In the genomic region with DNA sequence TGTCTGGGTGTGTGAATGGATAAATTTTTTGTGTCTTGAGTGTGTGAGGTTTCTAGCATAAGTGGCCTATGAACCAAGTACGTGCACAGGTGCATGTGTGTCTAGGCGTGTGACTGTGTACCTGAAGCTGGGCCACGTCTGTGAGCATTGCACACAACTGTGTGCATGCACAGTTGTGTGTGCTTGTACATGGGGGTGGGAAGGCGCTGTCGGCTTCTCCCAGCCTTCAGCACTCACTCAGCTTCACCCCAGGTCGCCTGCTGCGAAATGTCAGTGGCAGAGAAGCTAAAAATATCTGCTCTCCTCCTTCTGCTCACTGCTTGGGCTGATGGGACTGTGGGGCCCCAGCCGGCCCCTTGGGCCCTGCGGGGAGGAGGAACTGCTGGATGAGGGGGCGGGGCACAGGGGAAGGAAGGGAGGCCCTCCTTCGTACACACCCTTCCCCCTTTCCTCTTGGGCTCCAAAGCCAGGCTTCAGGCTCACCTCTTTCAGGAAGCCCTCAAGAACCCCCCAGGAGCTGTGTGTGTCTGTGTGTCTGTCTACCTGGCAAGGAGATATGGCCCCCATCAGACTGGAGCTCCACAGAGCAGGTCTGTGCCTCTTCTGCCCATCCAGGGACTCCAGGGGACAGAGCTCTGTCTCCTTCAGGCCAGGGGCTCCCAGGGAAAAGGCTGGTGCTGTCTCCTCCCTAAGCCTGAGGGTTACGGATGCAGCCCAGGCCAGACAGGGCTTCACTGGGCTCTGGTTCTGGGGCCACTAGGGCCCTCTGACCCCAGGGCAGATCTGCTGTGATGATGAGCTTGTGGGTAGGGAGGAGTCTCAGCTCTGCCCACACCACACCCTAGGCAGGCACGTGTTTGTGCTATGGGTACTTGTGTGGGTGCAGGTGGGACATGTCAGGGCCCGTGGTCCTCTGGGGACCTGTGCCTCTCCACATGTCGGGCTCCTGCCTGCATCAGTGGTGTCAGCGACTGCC, we compare ENCODE assay signal across 8 cellular contexts. TPM values are rescaled to one million over a fixed set of nuclear protein-coding genes. Genes with fewer than 3 reads are reported as not detected.
DNase-seq lines count a peak whose midpoint lies in the region; ATAC-seq, FAIRE-seq and TF ChIP-seq lines count a peak whose summit lies in the region.

No MANE protein-coding gene starts in this region.

- intact Hi-C loops in PC-3 (cut with micrococcal nuclease) = no loop called here
- intact Hi-C loops in gastrocnemius medialis (cut with DNase I; ENCODE audit: low total_unique reads) = loop anchor here (2.0 to 10.0 kb wide), 3 partner anchors 33 to 121 kb away; a partner anchor contains a TSS

- DNase-seq in GM12892 (ENCODE audit: insufficient read length) (peak; percentile 77), PC-3 (no peak), right atrium auricular region (ENCODE audit: low spot score) (peak; percentile 77), gastrocnemius medialis (peak; percentile 47 to 69), RCC 7860 (ENCODE audit: low spot score) (no peak), RKO (ENCODE audit: low spot score) (no peak)
- peak; percentile 80 for DNase-seq in activated naive CD8-positive, alpha-beta T cell treated with anti-CD3 and anti-CD28 coated beads for 36 hours

- H3K9me2 ChIP-seq in PC-3 (replicated peaks; ENCODE audit: low read length) = no peaks in the 10 kb centered on the region

- peak overlapping the region; percentile 79 for H3K27ac Mint-ChIP-seq in activated naive CD8-positive, alpha-beta T cell treated with anti-CD3 and anti-CD28 coated beads for 36 hours

- no peaks in the 10 kb centered on the region for H3K27me3 Mint-ChIP-seq in activated naive CD8-positive, alpha-beta T cell treated with anti-CD3 and anti-CD28 coated beads for 36 hours

- TF ChIP-seq POLR2A in GM12892 (IDR thresholded peaks at IDR 0.05; ENCODE audit: low read depth, low read length) (no peak), gastrocnemius medialis (IDR thresholded peaks at IDR 0.05) (peak in 1 of 2 donors; percentile 9)

- H3K4me1 Mint-ChIP-seq in activated naive CD8-positive, alpha-beta T cell treated with anti-CD3 and anti-CD28 coated beads for 36 hours = peaks cover 51% of the 10 kb centered on the region

- H3K27me3 ChIP-seq in PC-3 (ENCODE audit: low read length) (no peaks in the 10 kb centered on the region), right atrium auricular region (no peaks in the 10 kb centered on the region), gastrocnemius medialis (no peaks in the 10 kb centered on the region)

- H3K36me3 Mint-ChIP-seq in activated naive CD8-positive, alpha-beta T cell treated with anti-CD3 and anti-CD28 coated beads for 36 hours = peaks cover 12% of the 10 kb centered on the region

- in situ Hi-C loops in gastrocnemius medialis (cut with MboI; ENCODE audit: low sequenced_read_pairs in 4 of 4) = no loop called here

- no peak overlapping the region for H3K4me3 ChIP-seq in PC-3 (ENCODE audit: low read length)
- peak overlapping the region in 1 of 2 donors; percentile 54 for H3K4me3 ChIP-seq in right atrium auricular region
- peak overlapping the region; percentile 4 to 34 (median 24) for H3K4me3 ChIP-seq in gastrocnemius medialis

- H4K20me1 ChIP-seq in PC-3 (ENCODE audit: low read length) = no peaks in the 10 kb centered on the region

- H3K9me3 ChIP-seq in PC-3 (ENCODE audit: low read length) = no peaks in the 10 kb centered on the region
- H3K9me3 ChIP-seq in right atrium auricular region = no peaks in the 10 kb centered on the region
- no peaks in the 10 kb centered on the region for H3K9me3 ChIP-seq in gastrocnemius medialis

- H3K27ac ChIP-seq in PC-3 (ENCODE audit: low read length) (0 out of 2 replicates have a peak overlapping the region, but pooled peaks have one; percentile 8), right atrium auricular region (peak overlapping the region; percentile 92 to 97), gastrocnemius medialis (peak overlapping the region; percentile 86 to 95 (median 90))

- peak overlapping the region; percentile 75 for H3K4me3 Mint-ChIP-seq in activated naive CD8-positive, alpha-beta T cell treated with anti-CD3 and anti-CD28 coated beads for 36 hours

- CTCF ChIA-PET in PC-3 (lab: Charles Lee) = interaction anchor here (0.5 kb wide), 1 partner anchor 76 kb away, joined by 3 read pairs; no protein-coding TSS in a partner anchor

- peaks cover 36% of the 10 kb centered on the region for H3K4me1 ChIP-seq in PC-3 (ENCODE audit: insufficient read depth, low read length)
- H3K4me1 ChIP-seq in right atrium auricular region = peaks cover 0 to 93% of the 10 kb centered on the region in 2 donors
- H3K4me1 ChIP-seq in gastrocnemius medialis = peaks cover 82 to 89% of the 10 kb centered on the region in 2 donors

- TF ChIP-seq CTCF in PC-3 (conservative IDR thresholded peaks at IDR 0.05; ENCODE audit: low read depth, low read length) = no peak
- TF ChIP-seq CTCF in right atrium auricular region (IDR thresholded peaks at IDR 0.05) = no peak
- no peak for TF ChIP-seq CTCF in gastrocnemius medialis (IDR thresholded peaks at IDR 0.05 in 4 of 5, conservative IDR thresholded peaks at IDR 0.05 in 1 of 5)

- POLR2A ChIA-PET in PC-3 (lab: Charles Lee; ENCODE audit: unreplicated experiment) = interaction anchor here (0.5 kb wide), 1 partner anchor 32 kb away, joined by 6 read pairs; no protein-coding TSS in a partner anchor

- no peak overlapping the region for H3K4me2 ChIP-seq in PC-3 (ENCODE audit: low read length)

- ATAC-seq in HG03196 (IDR thresholded peaks at IDR 0.05; ENCODE audit: unreplicated experiment) (peak; percentile 45), PC-3 (no peak), gastrocnemius medialis (peak in 1 of 2 donors; percentile 7)

- no peaks in the 10 kb centered on the region for H3K9me3 Mint-ChIP-seq in activated naive CD8-positive, alpha-beta T cell treated with anti-CD3 and anti-CD28 coated beads for 36 hours

- H3K36me3 ChIP-seq in PC-3 (ENCODE audit: low read depth, low read length) = no peaks in the 10 kb centered on the region
- H3K36me3 ChIP-seq in right atrium auricular region = no peaks in the 10 kb centered on the region
- no peaks in the 10 kb centered on the region for H3K36me3 ChIP-seq in gastrocnemius medialis

- H3K9ac ChIP-seq in PC-3 (ENCODE audit: low read length) = no peak overlapping the region

- no peak overlapping the region for H2AFZ ChIP-seq in PC-3 (ENCODE audit: low read length)

- FAIRE-seq in GM12892 (lab: Jason Lieb, UNC) = peak; percentile 78
- FAIRE-seq in RCC 7860 (lab: Jason Lieb, UNC) = no peak

- H3K79me2 ChIP-seq in PC-3 (ENCODE audit: low read length) = no peaks in the 10 kb centered on the region

- no TSS peak for BruUV-seq in PC-3 (replicated peaks; lab: Mats Ljungman, UMichigan)

- no peaks in the 10 kb centered on the region for H3F3A ChIP-seq in PC-3 (ENCODE audit: low read length, unreplicated experiment)

RNA-seq across cellular contexts. Expression of a gene that starts 35.6 kb away (rescaled TPM):
- polyA plus RNA-seq in GM12892 (2012; ENCODE audit: missing spikeins) = 50.0 TPM
- total RNA-seq in PC-3 (2014; rRNA removed) = 20.7 and 32.4 TPM in 2 replicates
- total RNA-seq in activated naive CD8-positive, alpha-beta T cell treated with anti-CD3 and anti-CD28 coated beads for 36 hours = 100 to 1,000 TPM; 103 TPM
- 10 to 100 TPM; 20.7 to 49.0 TPM for total RNA-seq in right atrium auricular region
- 10 to 100 TPM; 10.6 to 16.7 (median 13.3) TPM for total RNA-seq in gastrocnemius medialis

Comparison
In these comparisons a context has a peak if more than half of its experiments do, and no peak if none do; other contexts are left out.
1. DNase-seq: peak in GM12892 (single experiment), activated naive CD8-positive, alpha-beta T cell treated with anti-CD3 and anti-CD28 coated beads for 36 hours (single experiment), right atrium auricular region (single experiment) and gastrocnemius medialis (2 of 2); none in PC-3 (single experiment), RCC 7860 (single experiment) and RKO (single experiment).
2. H3K27ac ChIP-seq: peak in every context shown above with its lines; median percentile 94 in right atrium auricular region; 90 in gastrocnemius medialis; 8 in PC-3.